Comparison of ENCODE assay signal across 15 cellular contexts in the genomic region with DNA sequence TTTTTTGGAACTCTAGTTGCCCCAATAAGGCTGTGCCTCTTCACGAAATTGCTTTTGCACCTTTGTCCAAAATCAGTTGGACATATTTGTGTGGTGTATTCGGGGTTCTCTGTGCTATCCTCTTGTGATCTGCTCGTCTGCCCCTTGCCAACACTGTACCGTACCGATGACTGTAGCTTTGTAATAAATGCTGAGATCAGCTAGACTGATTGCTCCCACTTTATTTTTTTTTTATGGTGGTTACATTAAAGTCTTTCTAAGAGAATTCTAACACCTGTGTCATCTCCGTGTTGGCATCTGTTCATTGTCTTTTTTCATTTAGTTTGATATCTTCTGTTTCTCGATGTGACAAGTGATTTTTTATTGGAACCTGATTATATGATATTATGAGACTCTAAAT.
"Had no signal": no experiment of that assay in that cellular context is flagged by ENCODE, and none has a peak within 500 bp of the region (broad histone marks: within the 10 kb centered on the region; RNA-seq: fewer than 3 reads in every experiment).

No MANE protein-coding gene starts in this region.

- H3K9me3 Mint-ChIP-seq: activated T-helper 17 cell treated with anti-CD3 and anti-CD28 coated beads, Interleukin-2, amount 50 U/mL, for 72 hours; immature natural killer cell; nephron; stimulated activated naive B cell treated with anti-CD40 and anti-IgM and Interleukin-4, amounts not matched to agents 10 μg/mL and 1 μg/mL and 100 μg/mL, for 72 hours had no signal

- H3K27ac Mint-ChIP-seq: activated T-helper 17 cell treated with anti-CD3 and anti-CD28 coated beads, Interleukin-2, amount 50 U/mL, for 72 hours had no signal

- H3K27me3 ChIP-seq: breast epithelium, dorsolateral prefrontal cortex, tibial nerve, uterus had no signal

- H3K27me3 Mint-ChIP-seq: activated T-helper 17 cell treated with anti-CD3 and anti-CD28 coated beads, Interleukin-2, amount 50 U/mL, for 72 hours; stimulated activated naive B cell treated with anti-CD40 and anti-IgM and Interleukin-4, amounts not matched to agents 10 μg/mL and 1 μg/mL and 100 μg/mL, for 72 hours had no signal

- ATAC-seq: activated T-helper 17 cell treated with anti-CD3 and anti-CD28 coated beads, Interleukin-2, amount 50 U/mL, for 72 hours had no signal

- H3K9me3 ChIP-seq: breast epithelium, tibial nerve, uterus had no signal

- H3K4me3 Mint-ChIP-seq: activated T-helper 17 cell treated with anti-CD3 and anti-CD28 coated beads, Interleukin-2, amount 50 U/mL, for 72 hours; immature natural killer cell; nephron; stimulated activated naive B cell treated with anti-CD40 and anti-IgM and Interleukin-4, amounts not matched to agents 10 μg/mL and 1 μg/mL and 100 μg/mL, for 72 hours had no signal

- H3K27ac ChIP-seq: breast epithelium had no signal

- H3K36me3 ChIP-seq: breast epithelium, uterus had no signal

- DNase-seq: activated CD4-positive, alpha-beta T cell treated with anti-CD3 and anti-CD28 coated beads, Interleukin-2, amount 50 U/mL, for 1 hour; activated CD4-positive, CD25-positive, alpha-beta regulatory T cell; activated naive CD4-positive, alpha-beta T cell treated with Interleukin-2 at 50 U/mL for 16 hours; anterior cingulate cortex; dorsolateral prefrontal cortex; mesenchymal stem cell; nucleus accumbens; stimulated activated CD4-positive, alpha-beta T cell treated with anti-CD3 and anti-CD28 coated beads, Interleukin-2, amount 100 ng/mL, for 48 hours; stimulated activated naive B cell treated with anti-CD40 and anti-IgM and Interleukin-4, amounts not matched to agents 10 μg/mL and 1 μg/mL and 100 μg/mL, for 72 hours; uterus had no signal

- H3K4me3 ChIP-seq: breast epithelium, dorsolateral prefrontal cortex, tibial nerve, uterus had no signal
